In the genomic region with DNA sequence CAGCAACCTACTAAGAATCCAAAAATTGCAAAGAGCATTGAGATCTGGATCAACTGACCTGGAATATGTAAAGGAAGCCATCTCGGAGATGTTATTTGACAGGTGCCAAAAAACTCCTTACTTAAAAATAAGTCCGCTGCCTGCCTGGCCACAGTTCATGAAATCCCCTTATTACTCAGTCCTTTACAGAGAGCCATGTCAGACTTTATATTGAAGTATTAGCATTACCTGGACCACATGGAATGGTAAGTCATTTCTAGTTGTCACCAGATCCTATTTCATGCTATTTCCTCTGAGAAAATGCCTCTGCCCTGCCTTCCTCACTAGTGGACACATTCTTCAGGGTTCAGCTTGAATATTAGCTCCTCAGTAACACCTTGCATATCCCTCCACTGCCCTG, we compare ENCODE assay signal across 1 cellular context.
TF ChIP-seq lines count a peak whose summit lies in the region.

No MANE protein-coding gene starts in this region.

TF ChIP-seq in GM12878, 131 proteins besides CTCF, POLR2A, EP300 and RAD21 (continued from another document):
- TF ChIP-seq, protein P1, sequence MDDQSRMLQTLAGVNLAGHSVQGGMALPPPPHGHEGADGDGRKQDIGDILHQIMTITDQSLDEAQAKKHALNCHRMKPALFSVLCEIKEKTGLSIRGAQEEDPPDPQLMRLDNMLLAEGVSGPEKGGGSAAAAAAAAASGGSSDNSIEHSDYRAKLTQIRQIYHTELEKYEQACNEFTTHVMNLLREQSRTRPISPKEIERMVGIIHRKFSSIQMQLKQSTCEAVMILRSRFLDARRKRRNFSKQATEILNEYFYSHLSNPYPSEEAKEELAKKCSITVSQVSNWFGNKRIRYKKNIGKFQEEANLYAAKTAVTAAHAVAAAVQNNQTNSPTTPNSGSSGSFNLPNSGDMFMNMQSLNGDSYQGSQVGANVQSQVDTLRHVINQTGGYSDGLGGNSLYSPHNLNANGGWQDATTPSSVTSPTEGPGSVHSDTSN (IDR thresholded peaks at IDR 0.05; ENCODE audit: insufficient replicate concordance, low read depth, low read length) = no peak
- TF ChIP-seq WRNIP1 (IDR thresholded peaks at IDR 0.05; ENCODE audit: borderline replicate concordance, low read depth, low read length) = no peak
- TF ChIP-seq SIX5 (IDR thresholded peaks at IDR 0.05; ENCODE audit: low read depth, low read length, severe bottlenecking) = no peak
